ENCODE assay signal across 26 cellular contexts in the genomic region with DNA sequence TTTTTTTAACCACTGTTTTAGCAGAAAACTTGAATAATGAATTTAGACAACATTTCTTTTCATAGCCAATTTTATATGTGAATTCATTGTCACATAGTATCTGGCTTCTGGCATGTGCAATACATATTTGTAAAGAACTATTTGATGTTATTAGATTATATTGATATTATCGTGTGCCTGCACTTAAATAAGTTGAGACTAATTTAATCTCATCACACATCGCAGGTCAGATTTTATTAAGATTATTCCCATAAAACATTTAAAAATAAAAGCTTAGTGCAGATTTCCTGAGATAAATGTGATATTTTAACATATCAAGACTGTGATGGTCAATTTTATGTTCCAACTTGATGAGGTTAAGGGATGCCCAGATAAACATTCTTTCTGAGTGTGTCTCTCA.
"Had no signal": no experiment of that assay in that cellular context is flagged by ENCODE, and none has a peak within 500 bp of the region (broad histone marks: within the 10 kb centered on the region; RNA-seq: fewer than 3 reads in every experiment).

No MANE protein-coding gene starts in this region.

- H3K27ac ChIP-seq: colonic mucosa, coronary artery, dorsolateral prefrontal cortex, epithelial cell of prostate, esophagus muscularis mucosa, esophagus squamous epithelium, foreskin keratinocyte, gastrocnemius medialis, gastroesophageal sphincter, heart left ventricle, heart right ventricle, hepatocyte had no signal

- H2AFZ ChIP-seq: hepatocyte had no signal

- H3K4me3 ChIP-seq: colonic mucosa, coronary artery, dorsolateral prefrontal cortex, esophagus muscularis mucosa, esophagus squamous epithelium, gastrocnemius medialis, gastroesophageal sphincter, heart left ventricle, heart right ventricle, hepatocyte had no signal

- ATAC-seq: effector memory CD8-positive, alpha-beta T cell; esophagus mucosa; foreskin keratinocyte; gastrocnemius medialis; gastroesophageal sphincter; heart left ventricle; heart right ventricle had no signal

- H3K9me3 Mint-ChIP-seq: dendritic cell treated with granulocyte-macrophage colony-stimulating factor and Interleukin-4, amounts not matched to agents 40 ng/mL and 50 ng/mL, for 4 days; endodermal cell had no signal

- H3K79me2 ChIP-seq: hepatocyte had no signal

- H3K27me3 ChIP-seq: colonic mucosa, dorsolateral prefrontal cortex, esophagus muscularis mucosa, esophagus squamous epithelium, foreskin keratinocyte, gastrocnemius medialis, gastroesophageal sphincter, heart left ventricle, heart right ventricle, hepatocyte had no signal

- DNase-seq: colonic mucosa; cortex of kidney; dermis blood vessel endothelial cell; dorsolateral prefrontal cortex; effector CD4-positive, alpha-beta T cell; effector CD8-positive, alpha-beta T cell; effector memory CD4-positive, alpha-beta T cell; effector memory CD8-positive, alpha-beta T cell; endodermal cell; erythroblast; esophagus squamous epithelium; foreskin fibroblast; foreskin keratinocyte; foreskin melanocyte; gastrocnemius medialis; glutamatergic neuron; head of caudate nucleus; heart left ventricle; heart right ventricle had no signal

- H3K27ac Mint-ChIP-seq: dendritic cell treated with granulocyte-macrophage colony-stimulating factor and Interleukin-4, amounts not matched to agents 40 ng/mL and 50 ng/mL, for 4 days; effector memory CD8-positive, alpha-beta T cell; endodermal cell had no signal

- H3K4me1 ChIP-seq: colonic mucosa, esophagus muscularis mucosa, esophagus squamous epithelium, foreskin keratinocyte, gastrocnemius medialis, gastroesophageal sphincter, heart left ventricle, heart right ventricle had no signal

- H3K4me2 ChIP-seq: hepatocyte had no signal

- H3K9me3 ChIP-seq: colonic mucosa, esophagus muscularis mucosa, esophagus squamous epithelium, gastrocnemius medialis, gastroesophageal sphincter, heart left ventricle, heart right ventricle had no signal

- H3K4me3 Mint-ChIP-seq: dendritic cell treated with granulocyte-macrophage colony-stimulating factor and Interleukin-4, amounts not matched to agents 40 ng/mL and 50 ng/mL, for 4 days; effector memory CD8-positive, alpha-beta T cell; endodermal cell had no signal

- H3K36me3 ChIP-seq: colonic mucosa, esophagus muscularis mucosa, esophagus squamous epithelium, gastrocnemius medialis, gastroesophageal sphincter, heart left ventricle, heart right ventricle had no signal

- H3K27me3 Mint-ChIP-seq: dendritic cell treated with granulocyte-macrophage colony-stimulating factor and Interleukin-4, amounts not matched to agents 40 ng/mL and 50 ng/mL, for 4 days; effector memory CD8-positive, alpha-beta T cell had no signal
